Comparison of ENCODE assay signal across 9 cellular contexts in genomic region chr9:88660611-88661010, GRCh38.
A peak's percentile ranks its signal among the peaks of the same experiment; 100 is the strongest.
DNase-seq lines count a peak whose midpoint lies in the region; ATAC-seq and TF ChIP-seq lines count a peak whose summit lies in the region.
"Had no signal": no experiment of that assay in that cellular context is flagged by ENCODE, and none has a peak within 500 bp of the region (broad histone marks: within the 10 kb centered on the region; RNA-seq: fewer than 3 reads in every experiment).

No MANE protein-coding gene starts in this region.

- peak; percentile 67 for TF ChIP-seq CTCF in cardiac fibroblast (IDR thresholded peaks at IDR 0.05; ENCODE audit: low read depth, low read length)
- TF ChIP-seq CTCF in neural crest cell (conservative IDR thresholded peaks at IDR 0.05) = peak; percentile 56

- intact Hi-C loops in posterior vena cava (cut with DNase I) = no loop called here

- peaks cover 2% of the 10 kb centered on the region for H3K9me3 Mint-ChIP-seq in neural crest cell

- H3K4me3 ChIP-seq in cardiac fibroblast (replicated peaks in 1 of 2; ENCODE audit: low read depth in 2 of 2, low read length in 2 of 2) = no peak overlapping the region

- H3K36me3 Mint-ChIP-seq in neural crest cell (ENCODE audit: low read depth) = peaks cover 3% of the 10 kb centered on the region

- DNase-seq in NCI-H1105 treated with DMSO at 0.1 percent for 48 hours (lab: John Stamatoyannopoulos, UW) = peak; percentile 8
- DNase-seq in NCI-H1105 (lab: John Stamatoyannopoulos, UW) = no peak
- DNase-seq in M059J (ENCODE audit: low read depth) = peak; percentile 41
- peak; percentile 60 to 74 for DNase-seq in cardiac fibroblast (ENCODE audit: low read depth in 2 of 2)
- no peak for DNase-seq in neural crest cell (ENCODE audit: low read depth, low spot score)
- no peak for DNase-seq in posterior vena cava (ENCODE audit: low spot score)
- DNase-seq: activated naive CD4-positive, alpha-beta T cell treated with Interleukin-2 at 50 U/mL for 16 hours had no signal

- H3K27me3 Mint-ChIP-seq in neural crest cell (ENCODE audit: low read depth) = peaks cover 6% of the 10 kb centered on the region

- H3K4me1 Mint-ChIP-seq in neural crest cell = peaks cover 4% of the 10 kb centered on the region

- ATAC-seq in HG03342 (IDR thresholded peaks at IDR 0.05; ENCODE audit: unreplicated experiment) (no peak), GM21717 (IDR thresholded peaks at IDR 0.05; ENCODE audit: unreplicated experiment) (no peak)

- no peak overlapping the region for H3K27ac Mint-ChIP-seq in neural crest cell (ENCODE audit: unreplicated experiment)

- no peak overlapping the region for H3K4me3 Mint-ChIP-seq in neural crest cell

Comparison
In these comparisons a context has a peak if more than half of its experiments do, and no peak if none do; other contexts are left out.
1. DNase-seq: peak in NCI-H1105 treated with DMSO at 0.1 percent for 48 hours (single experiment), M059J (single experiment) and cardiac fibroblast (2 of 2); none in NCI-H1105 (single experiment), neural crest cell (single experiment) and posterior vena cava (single experiment).